In the genomic region with DNA sequence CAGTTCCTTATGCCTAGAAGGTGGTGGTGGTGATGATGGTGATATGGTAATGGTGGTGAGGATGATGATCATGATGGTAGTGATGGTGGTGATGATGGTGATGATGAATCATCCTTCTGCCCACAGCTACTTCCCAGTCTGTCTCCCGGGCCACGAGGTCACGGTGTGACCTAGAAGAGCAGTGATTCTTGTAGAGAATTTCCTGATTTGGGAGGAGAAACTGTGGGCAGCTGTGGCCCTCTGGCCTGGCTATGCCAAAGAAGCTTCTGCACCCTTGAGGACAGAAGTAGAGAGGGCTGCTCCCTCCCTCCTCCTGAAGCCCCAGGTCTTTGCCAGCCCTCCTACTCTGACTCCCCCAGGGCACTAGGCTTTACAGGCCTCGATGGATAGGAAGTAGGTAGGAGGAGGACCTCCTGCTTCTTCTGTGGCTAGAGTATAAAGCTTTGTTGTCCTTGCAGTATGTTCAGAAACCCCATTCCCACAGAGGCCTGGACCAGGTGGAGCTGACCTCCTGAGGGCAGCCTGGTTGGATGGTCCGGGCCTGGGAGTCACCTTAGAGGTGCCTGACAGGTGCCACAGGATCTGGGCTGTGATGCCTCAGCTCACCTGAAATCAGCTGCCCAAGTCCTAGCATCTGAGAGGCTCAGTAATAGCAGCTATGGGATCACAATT, we compare ENCODE assay signal across 1 cellular context.
TF ChIP-seq lines count a peak whose summit lies in the region.

No MANE protein-coding gene starts in this region.

TF ChIP-seq in SK-N-SH, 30 proteins besides CTCF, POLR2A, EP300 and RAD21 (continued from another document):
- TF ChIP-seq, protein P1, sequence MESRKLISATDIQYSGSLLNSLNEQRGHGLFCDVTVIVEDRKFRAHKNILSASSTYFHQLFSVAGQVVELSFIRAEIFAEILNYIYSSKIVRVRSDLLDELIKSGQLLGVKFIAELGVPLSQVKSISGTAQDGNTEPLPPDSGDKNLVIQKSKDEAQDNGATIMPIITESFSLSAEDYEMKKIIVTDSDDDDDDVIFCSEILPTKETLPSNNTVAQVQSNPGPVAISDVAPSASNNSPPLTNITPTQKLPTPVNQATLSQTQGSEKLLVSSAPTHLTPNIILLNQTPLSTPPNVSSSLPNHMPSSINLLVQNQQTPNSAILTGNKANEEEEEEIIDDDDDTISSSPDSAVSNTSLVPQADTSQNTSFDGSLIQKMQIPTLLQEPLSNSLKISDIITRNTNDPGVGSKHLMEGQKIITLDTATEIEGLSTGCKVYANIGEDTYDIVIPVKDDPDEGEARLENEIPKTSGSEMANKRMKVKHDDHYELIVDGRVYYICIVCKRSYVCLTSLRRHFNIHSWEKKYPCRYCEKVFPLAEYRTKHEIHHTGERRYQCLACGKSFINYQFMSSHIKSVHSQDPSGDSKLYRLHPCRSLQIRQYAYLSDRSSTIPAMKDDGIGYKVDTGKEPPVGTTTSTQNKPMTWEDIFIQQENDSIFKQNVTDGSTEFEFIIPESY (IDR thresholded peaks at IDR 0.05; ENCODE audit: borderline replicate concordance, low read depth), result no peak
- TF ChIP-seq MEF2A (IDR thresholded peaks at IDR 0.05; ENCODE audit: borderline replicate concordance, low read depth) (no peak), RXRA (IDR thresholded peaks at IDR 0.05; ENCODE audit: borderline replicate concordance, low read depth) (no peak), ELF1 (IDR thresholded peaks at IDR 0.05) (no peak), FOXM1 (IDR thresholded peaks at IDR 0.05; ENCODE audit: low read depth) (no peak), SMC3 (IDR thresholded peaks at IDR 0.05; ENCODE audit: low read depth, low read length) (no peak)
TF ChIP-seq in SK-N-SH: peak in this region for 0.
